ENCODE assay signal across 17 cellular contexts in genomic region chrX:118216488-118216887, GRCh38.
DNase-seq lines count a peak whose midpoint lies in the region; ATAC-seq, FAIRE-seq and TF ChIP-seq lines count a peak whose summit lies in the region.
"Had no signal": no experiment of that assay in that cellular context is flagged by ENCODE, and none has a peak within 500 bp of the region (broad histone marks: within the 10 kb centered on the region; RNA-seq: fewer than 3 reads in every experiment).

No MANE protein-coding gene starts in this region.

- no peak for TF ChIP-seq CTCF in body of pancreas (IDR thresholded peaks at IDR 0.05)
- TF ChIP-seq CTCF in prostate gland (IDR thresholded peaks at IDR 0.05), result no peak
- TF ChIP-seq CTCF in uterus (IDR thresholded peaks at IDR 0.05), result no peak

- no peak for TF ChIP-seq POLR2A in GM12892 (IDR thresholded peaks at IDR 0.05; ENCODE audit: low read depth, low read length)
- no peak for TF ChIP-seq POLR2A in body of pancreas (IDR thresholded peaks at IDR 0.05)
- TF ChIP-seq POLR2A in prostate gland (IDR thresholded peaks at IDR 0.05), result no peak
- TF ChIP-seq POLR2A in uterus (IDR thresholded peaks at IDR 0.05), result no peak

- H3K4me3 ChIP-seq in body of pancreas (no peak overlapping the region), prostate gland (no peak overlapping the region), uterus (no peak overlapping the region)
- H3K4me3 ChIP-seq: heart right ventricle, left ventricle myocardium inferior, right atrium auricular region, SJSA1 had no signal

- FAIRE-seq in GM12892 (lab: Jason Lieb, UNC), result peak; percentile 38
- FAIRE-seq: urothelium cell line had no signal

- H3K27ac ChIP-seq in body of pancreas, result peak overlapping the region in 2 of 4 donors; percentile 3 to 12
- no peak overlapping the region for H3K27ac ChIP-seq in prostate gland
- H3K27ac ChIP-seq in uterus, result no peak overlapping the region
- H3K27ac ChIP-seq: C4-2B, heart right ventricle, left ventricle myocardium inferior, right atrium auricular region, SJSA1 had no signal

- H3K27me3 ChIP-seq in body of pancreas (no peaks in the 10 kb centered on the region), prostate gland (replicated peaks; ENCODE audit: insufficient read depth) (no peaks in the 10 kb centered on the region), uterus (no peaks in the 10 kb centered on the region)
- H3K27me3 ChIP-seq: right atrium auricular region, SJSA1 had no signal

- ATAC-seq in body of pancreas (peak; percentile 74), GM19452 (IDR thresholded peaks at IDR 0.05; ENCODE audit: unreplicated experiment) (no peak)
- ATAC-seq: naive thymus-derived CD4-positive, alpha-beta T cell had no signal

- intact Hi-C loops in body of pancreas (cut with DNase I), result no loop called here
- intact Hi-C loops in prostate gland (cut with DNase I), result no loop called here
- intact Hi-C loops in uterus (cut with DNase I; ENCODE audit: low total_unique reads), result no loop called here

- 10 to 13% methylated on average over 5 to 6 of the region's 6 CpGs for WGBS in body of pancreas, 2 donors
- WGBS in prostate gland, result 26% methylated on average over 6 of the region's 6 CpGs

- no peaks in the 10 kb centered on the region for H3K9me3 ChIP-seq in body of pancreas
- no peaks in the 10 kb centered on the region for H3K9me3 ChIP-seq in prostate gland
- H3K9me3 ChIP-seq in uterus, result no peaks in the 10 kb centered on the region
- H3K9me3 ChIP-seq: heart right ventricle, left ventricle myocardium inferior, right atrium auricular region, SJSA1 had no signal

- H3K4me1 ChIP-seq in body of pancreas (peaks cover 19% of the 10 kb centered on the region), prostate gland (replicated peaks) (no peaks in the 10 kb centered on the region), uterus (no peaks in the 10 kb centered on the region)
- H3K4me1 ChIP-seq: left ventricle myocardium inferior, right atrium auricular region, SJSA1 had no signal

- no peaks in the 10 kb centered on the region for H3K36me3 ChIP-seq in body of pancreas (replicated peaks in 1 of 2; ENCODE audit: insufficient read depth in 1 of 2, low read depth in 2 of 2)
- no peaks in the 10 kb centered on the region for H3K36me3 ChIP-seq in prostate gland
- H3K36me3 ChIP-seq in uterus, result no peaks in the 10 kb centered on the region
- H3K36me3 ChIP-seq: heart right ventricle, left ventricle myocardium inferior, right atrium auricular region, SJSA1 had no signal

- DNase-seq in GM12892 (ENCODE audit: insufficient read length) (no peak), NCI-H345 (lab: John Stamatoyannopoulos, UW) (peak; percentile 87), body of pancreas (peak; percentile 37 to 65 (median 58)), prostate gland (ENCODE audit: low spot score) (peak; percentile 5), uterus (no peak), AG08396 (ENCODE audit: low spot score) (no peak), 8988T (no peak)
- DNase-seq: heart right ventricle; left ventricle myocardium inferior; naive thymus-derived CD4-positive, alpha-beta T cell; NCI-H526 treated with DMSO at 0.1 percent for 48 hours; stimulated activated CD4-positive, alpha-beta T cell treated with anti-CD3 and anti-CD28 coated beads, Interleukin-4, amount 100 ng/mL, for 1 hour had no signal

Comparison
In these comparisons a context has a peak if more than half of its experiments do, and no peak if none do; other contexts are left out.
1. DNase-seq: peak in NCI-H345 (single experiment), body of pancreas (4 of 4) and prostate gland (single experiment); none in GM12892 (single experiment), uterus (0 of 2), AG08396 (single experiment) and 8988T (single experiment).